21 cellular contexts compared by ENCODE assay signal in the genomic region with DNA sequence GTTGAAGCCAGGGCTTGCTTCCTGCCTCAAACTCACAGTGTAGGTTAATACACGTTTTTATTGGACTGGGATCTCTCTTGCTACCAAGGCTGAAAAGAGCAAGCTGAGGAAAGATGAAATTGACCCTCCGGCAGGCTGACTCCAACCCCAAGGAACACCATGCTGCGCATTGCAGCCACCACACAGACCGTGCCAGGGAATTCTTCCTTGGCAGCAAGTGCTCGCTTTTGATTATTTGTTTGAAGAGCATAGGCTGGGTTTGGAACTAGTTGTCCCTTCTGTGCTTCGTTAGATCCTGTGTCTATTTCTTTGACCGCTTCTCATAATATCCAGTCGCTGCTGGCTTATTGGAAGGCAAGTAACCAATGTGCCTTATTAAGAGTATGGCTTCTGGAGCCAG. TPM values are rescaled to one million over a fixed set of nuclear protein-coding genes. Genes with fewer than 3 reads are reported as not detected.
A peak's percentile ranks its signal among the peaks of the same experiment; 100 is the strongest.
DNase-seq lines count a peak whose midpoint lies in the region; ATAC-seq and TF ChIP-seq lines count a peak whose summit lies in the region.
"Had no signal": no experiment of that assay in that cellular context is flagged by ENCODE, and none has a peak within 500 bp of the region (broad histone marks: within the 10 kb centered on the region; RNA-seq: fewer than 3 reads in every experiment).

No MANE protein-coding gene starts in this region.

- no peak overlapping the region for H2AK5ac ChIP-seq in mesenchymal stem cell (ENCODE audit: low read length, severe bottlenecking)

- H3K27ac Mint-ChIP-seq in endodermal cell (no peak overlapping the region), nephron progenitor cell (peak overlapping the region; percentile 82)

- H3K23ac ChIP-seq in mesenchymal stem cell (ENCODE audit: low read length in 2 of 2): no peak overlapping the region

- H4K8ac ChIP-seq in mesenchymal stem cell (ENCODE audit: low read length): no peak overlapping the region

- TF ChIP-seq POLR2A in lower leg skin (IDR thresholded peaks at IDR 0.05): no peak

- no peaks in the 10 kb centered on the region for H3K9me3 Mint-ChIP-seq in endodermal cell
- no peaks in the 10 kb centered on the region for H3K9me3 Mint-ChIP-seq in nephron progenitor cell

- H2BK12ac ChIP-seq in mesenchymal stem cell (ENCODE audit: low read length in 2 of 2): no peak overlapping the region

- H3K14ac ChIP-seq in mesenchymal stem cell (ENCODE audit: low read length in 2 of 2): peak overlapping the region in 1 of 2 experiments; percentile 39

- H2BK120ac ChIP-seq in mesenchymal stem cell (ENCODE audit: low read depth, low read length): no peak overlapping the region

- no peak for DNase-seq in Right ventricle myocardium superior
- DNase-seq in left cardiac atrium: no peak
- DNase-seq in endodermal cell: no peak
- no peak for DNase-seq in nephron progenitor cell
- no peak for DNase-seq in SIG-M5 treated with dmso at 0.1 percent for 504 hours (lab: John Stamatoyannopoulos, UW; ENCODE audit: unreplicated experiment)
- DNase-seq in lower leg skin (ENCODE audit: low spot score in 2 of 2): no peak
- no peak for DNase-seq in mesenchymal stem cell
- DNase-seq: activated CD4-positive, alpha-beta T cell treated with anti-CD3 and anti-CD28 coated beads, Interleukin-2, amount 50 U/mL, for 48 hours; activated naive CD4-positive, alpha-beta T cell; activated T-cell treated with anti-CD3 and anti-CD28 coated beads for 4 hours; foreskin keratinocyte; kidney; NCI-H1694; NCI-H2227 treated with DMSO at 0.1 percent for 48 hours; NCI-H774; PC-3; stimulated activated CD4-positive, alpha-beta T cell treated with anti-CD3 and anti-CD28 coated beads, Interleukin-12 subunit alpha, Interleukin-12 subunit beta, amount 100 ng/mL, for 4 hours; upper lobe of right lung had no signal

- no peak overlapping the region for H2BK15ac ChIP-seq in mesenchymal stem cell (ENCODE audit: low read depth, poor library complexity, severe bottlenecking)

- peaks cover 12% of the 10 kb centered on the region for H3K4me1 Mint-ChIP-seq in endodermal cell
- peaks cover 84% of the 10 kb centered on the region for H3K4me1 Mint-ChIP-seq in nephron progenitor cell

- 85 to 91% methylated on average over 4 to 8 of the region's 8 CpGs for WGBS in endodermal cell (ENCODE audit: insufficient coverage in 1 of 2, insufficient read length in 1 of 2), 2 experiments
- WGBS in lower leg skin, 2 donors: 76 to 82% methylated on average over 8 of the region's 8 CpGs
- 86% methylated on average over 8 of the region's 8 CpGs for WGBS in mesenchymal stem cell

- H3K36me3 Mint-ChIP-seq in endodermal cell (ENCODE audit: low read depth) (no peaks in the 10 kb centered on the region), nephron progenitor cell (ENCODE audit: low read depth) (no peaks in the 10 kb centered on the region)

- H3K4me3 ChIP-seq in endodermal cell (ENCODE audit: low read length): no peak overlapping the region
- H3K4me3 ChIP-seq in lower leg skin (ENCODE audit: low read depth, poor library complexity, severe bottlenecking): no peak overlapping the region
- H3K4me3 ChIP-seq in mesenchymal stem cell (ENCODE audit: insufficient read depth in 1 of 2, low read depth in 1 of 2, low read length in 2 of 2): no peak overlapping the region
- H3K4me3 ChIP-seq: K562, SJSA1, upper lobe of right lung had no signal

- H3K27me3 Mint-ChIP-seq in endodermal cell (ENCODE audit: insufficient read depth) (no peaks in the 10 kb centered on the region), nephron progenitor cell (ENCODE audit: low read depth, poor library complexity) (peaks cover 2% of the 10 kb centered on the region)

- peak overlapping the region; percentile 36 for H3K27ac ChIP-seq in endodermal cell (ENCODE audit: low read depth, low read length)
- no peak overlapping the region for H3K27ac ChIP-seq in mesenchymal stem cell (ENCODE audit: low read length, poor library complexity, severe bottlenecking)
- H3K27ac ChIP-seq: foreskin keratinocyte, SJSA1, upper lobe of right lung had no signal

- H3K9ac ChIP-seq in endodermal cell (ENCODE audit: extremely low read depth, low read length, poor library complexity, severe bottlenecking) (no peak overlapping the region), mesenchymal stem cell (ENCODE audit: low read length) (no peak overlapping the region)

- H3K4me1 ChIP-seq in endodermal cell (ENCODE audit: control insufficient read depth, insufficient read depth, low read length) (peaks cover 4% of the 10 kb centered on the region), mesenchymal stem cell (ENCODE audit: control insufficient read depth, insufficient read depth, low read depth, low read length) (no peaks in the 10 kb centered on the region)
- H3K4me1 ChIP-seq: foreskin keratinocyte had no signal

- H3K27me3 ChIP-seq in endodermal cell (ENCODE audit: control insufficient read depth, insufficient read depth, low read length, poor library complexity, severe bottlenecking) (no peaks in the 10 kb centered on the region), mesenchymal stem cell (ENCODE audit: control insufficient read depth in 1 of 2, insufficient read depth in 1 of 2, low read length in 2 of 2) (peaks cover 0 to 5% of the 10 kb centered on the region in 2 experiments)
- H3K27me3 ChIP-seq: SJSA1, upper lobe of right lung had no signal

- H3K9me3 ChIP-seq in endodermal cell (ENCODE audit: control insufficient read depth, low read length) (no peaks in the 10 kb centered on the region), mesenchymal stem cell (ENCODE audit: control insufficient read depth, low read length) (peaks cover 7% of the 10 kb centered on the region)
- H3K9me3 ChIP-seq: SJSA1, upper lobe of right lung had no signal

- H3K4me3 Mint-ChIP-seq in endodermal cell: no peak overlapping the region
- no peak overlapping the region for H3K4me3 Mint-ChIP-seq in nephron progenitor cell

- H2AFZ ChIP-seq in mesenchymal stem cell (ENCODE audit: low read depth, low read length): no peak overlapping the region

- H3K4ac ChIP-seq in mesenchymal stem cell (ENCODE audit: low read depth in 1 of 2, low read length in 2 of 2): no peak overlapping the region

- no peak overlapping the region for H2BK5ac ChIP-seq in mesenchymal stem cell (ENCODE audit: low read depth, low read length, poor library complexity, severe bottlenecking)

- H3K4me2 ChIP-seq in mesenchymal stem cell (ENCODE audit: low read length, poor library complexity, severe bottlenecking): no peak overlapping the region

- no peak overlapping the region for H3K18ac ChIP-seq in mesenchymal stem cell (ENCODE audit: low read depth in 1 of 2, low read length in 2 of 2)

- no peak for TF ChIP-seq CTCF in endodermal cell (conservative IDR thresholded peaks at IDR 0.05)
- no peak for TF ChIP-seq CTCF in nephron progenitor cell (IDR thresholded peaks at IDR 0.05)
- TF ChIP-seq CTCF in lower leg skin (IDR thresholded peaks at IDR 0.05): no peak

- H4K91ac ChIP-seq in mesenchymal stem cell (ENCODE audit: low read length): no peak overlapping the region

- peak; percentile 87 for ATAC-seq in Right ventricle myocardium superior (ENCODE audit: poor library complexity)
- ATAC-seq in left cardiac atrium: no peak
- ATAC-seq in HG02938 (IDR thresholded peaks at IDR 0.05; ENCODE audit: unreplicated experiment): no peak
- ATAC-seq: foreskin keratinocyte, K562, PC-3 had no signal

- no peaks in the 10 kb centered on the region for H3K79me1 ChIP-seq in mesenchymal stem cell (replicated peaks; ENCODE audit: low read length, poor library complexity, severe bottlenecking)

- intact Hi-C loops in Right ventricle myocardium superior (cut with DNase I) (loop anchor here (10.0 kb wide), 1 partner anchor 95 kb away; the partner anchor contains the start of gene CXCR4), left cardiac atrium (cut with DNase I) (no loop called here), lower leg skin (cut with DNase I; ENCODE audit: low total_unique reads) (no loop called here)

- H3K36me3 ChIP-seq in endodermal cell (ENCODE audit: control insufficient read depth, insufficient read depth, low read length) (no peaks in the 10 kb centered on the region), mesenchymal stem cell (ENCODE audit: control insufficient read depth in 1 of 2, insufficient read depth in 2 of 2, low read depth in 1 of 2, low read length in 2 of 2) (no peaks in the 10 kb centered on the region)
- H3K36me3 ChIP-seq: SJSA1, upper lobe of right lung had no signal

RNA-seq across cellular contexts. Expression of gene DARS1, which starts 34.4 kb away (rescaled TPM):
- 62.8 TPM for total RNA-seq in Right ventricle myocardium superior
- total RNA-seq in left cardiac atrium: 10 to 100 TPM; 56.8 to 71.8 TPM
- total RNA-seq in endodermal cell: 10 to 100 TPM; 70.5 to 75.9 TPM
- polyA plus RNA-seq in endodermal cell (2013, experiment 1 of 2): 107 TPM
- 103 TPM for polyA plus RNA-seq in endodermal cell (2013, experiment 2 of 2)
- 10 to 100 TPM; 58.7 to 73.6 (median 65.7) TPM for total RNA-seq in lower leg skin
- polyA plus RNA-seq in mesenchymal stem cell (2013, experiment 1 of 2): 62.0 TPM
- polyA plus RNA-seq in mesenchymal stem cell (2013, experiment 2 of 2): 68.1 TPM
